Comparison of ENCODE assay signal across 33 cellular contexts in genomic region chr3:187636528-187636927, GRCh38. TPM values are rescaled to one million over a fixed set of nuclear protein-coding genes. Genes with fewer than 3 reads are reported as not detected.
"Had no signal": no experiment of that assay in that cellular context is flagged by ENCODE, and none has a peak within 500 bp of the region (broad histone marks: within the 10 kb centered on the region; RNA-seq: fewer than 3 reads in every experiment).

No MANE protein-coding gene starts in this region.

- H3K27ac ChIP-seq: neutrophil, pancreas, psoas muscle, skin epidermis, spleen, suprapubic skin, testis, tibial artery, transverse colon, upper lobe of right lung, uterus had no signal

- H3K4me1 Mint-ChIP-seq: naive thymus-derived CD8-positive, alpha-beta T cell; nephron progenitor cell; neural crest cell; stimulated activated memory B cell treated with anti-CD40 and anti-IgM and Interleukin-4, amounts not matched to agents 10 μg/mL and 1 μg/mL and 100 μg/mL, for 72 hours; stimulated activated naive CD8-positive, alpha-beta T cell treated with anti-CD3 and anti-CD28 coated beads, Interleukin-15, amount 100 ng/mL, for 72 hours had no signal

- H3K27me3 ChIP-seq: pancreas, suprapubic skin, testis, tibial artery, uterus had no signal

- H3K27ac Mint-ChIP-seq: naive thymus-derived CD8-positive, alpha-beta T cell; natural killer cell treated with Interleukin-12 subunit alpha and Interleukin-12 subunit beta and Interleukin-15 and Interleukin-18, amount 100 ng/mL, for 72 hours; nephron progenitor cell; stimulated activated memory B cell treated with anti-CD40 and anti-IgM and Interleukin-4, amounts not matched to agents 10 μg/mL and 1 μg/mL and 100 μg/mL, for 72 hours; stimulated activated naive CD8-positive, alpha-beta T cell treated with anti-CD3 and anti-CD28 coated beads, Interleukin-15, amount 100 ng/mL, for 72 hours; type B pancreatic cell had no signal

- H3K36me3 ChIP-seq: neutrophil, pancreas, spleen, suprapubic skin, tibial artery, transverse colon, upper lobe of right lung, uterus had no signal

- FAIRE-seq: pancreas had no signal

- H3K4me3 Mint-ChIP-seq: naive thymus-derived CD8-positive, alpha-beta T cell; natural killer cell treated with Interleukin-12 subunit alpha and Interleukin-12 subunit beta and Interleukin-15 and Interleukin-18, amount 100 ng/mL, for 72 hours; nephron progenitor cell; neural crest cell; stimulated activated memory B cell treated with anti-CD40 and anti-IgM and Interleukin-4, amounts not matched to agents 10 μg/mL and 1 μg/mL and 100 μg/mL, for 72 hours; stimulated activated naive CD8-positive, alpha-beta T cell treated with anti-CD3 and anti-CD28 coated beads, Interleukin-15, amount 100 ng/mL, for 72 hours; type B pancreatic cell had no signal

- DNase-seq: naive thymus-derived CD8-positive, alpha-beta T cell; nephron progenitor cell; nucleus accumbens; pancreas; psoas muscle; right cardiac atrium; spleen; stimulated activated CD4-positive, alpha-beta T cell treated with anti-CD3 and anti-CD28 coated beads, Interleukin-12 subunit alpha, Interleukin-12 subunit beta, amount 100 ng/mL, for 4 hours; stimulated activated CD4-positive, alpha-beta T cell treated with anti-CD3 and anti-CD28 coated beads, Interleukin-1b, Interleukin-23, amount 100 ng/mL, for 48 hours; stimulated activated CD4-positive, alpha-beta T cell treated with anti-CD3 and anti-CD28 coated beads, Interleukin-4, amount 100 ng/mL, for 1 hour; stimulated activated CD4-positive, alpha-beta T cell treated with anti-CD3 and anti-CD28 coated beads, Interleukin-4, amount 100 ng/mL, for 4 hours; stimulated activated CD8-positive, alpha-beta memory T cell treated with anti-CD3 and anti-CD28 coated beads, Interleukin-4, amount 100 ng/mL, for 48 hours; stimulated activated naive CD4-positive, alpha-beta T cell; stimulated activated naive CD8-positive, alpha-beta T cell treated with anti-CD3 and anti-CD28 coated beads, Interleukin-15, amount 100 ng/mL, for 72 hours; stimulated activated naive CD8-positive, alpha-beta T cell treated with anti-CD3 and anti-CD28 coated beads, Interleukin-15, Interleukin-2, amounts not matched to agents 100 U/mL and 50 U/mL, for 24 hours; substantia nigra; testis; tibial artery; transverse colon; upper lobe of right lung; uterus had no signal

- ATAC-seq: naive thymus-derived CD8-positive, alpha-beta T cell; natural killer cell treated with Interleukin-12 subunit alpha and Interleukin-12 subunit beta and Interleukin-15 and Interleukin-18, amount 100 ng/mL, for 72 hours; pancreas; psoas muscle; right cardiac atrium; sciatic nerve; stimulated activated memory B cell treated with anti-CD40 and anti-IgM and Interleukin-4, amounts not matched to agents 10 μg/mL and 1 μg/mL and 100 μg/mL, for 72 hours; stimulated activated naive CD8-positive, alpha-beta T cell treated with anti-CD3 and anti-CD28 coated beads, Interleukin-15, amount 100 ng/mL, for 72 hours; stimulated activated naive CD8-positive, alpha-beta T cell treated with anti-CD3 and anti-CD28 coated beads, Interleukin-15, Interleukin-2, amounts not matched to agents 100 U/mL and 50 U/mL, for 24 hours; upper lobe of right lung had no signal

- H3K9me3 ChIP-seq: neutrophil, pancreas, psoas muscle, suprapubic skin, testis, transverse colon, uterus had no signal

- H3K4me2 ChIP-seq: smooth muscle cell had no signal

- H3K4me1 ChIP-seq: pancreas, psoas muscle, spleen, suprapubic skin, testis, tibial artery, transverse colon, upper lobe of right lung, uterus had no signal

- H3K4me3 ChIP-seq: pancreas, psoas muscle, skin epidermis, smooth muscle cell, spleen, suprapubic skin, testis, tibial artery, transverse colon, upper lobe of right lung, uterus had no signal

- H3K36me3 Mint-ChIP-seq: stimulated activated memory B cell treated with anti-CD40 and anti-IgM and Interleukin-4, amounts not matched to agents 10 μg/mL and 1 μg/mL and 100 μg/mL, for 72 hours; type B pancreatic cell had no signal

RNA-seq across cellular contexts. Expression of gene SST, which starts 33.7 kb away (rescaled TPM):
- total RNA-seq: naive thymus-derived CD8-positive, alpha-beta T cell; natural killer cell treated with Interleukin-12 subunit alpha and Interleukin-12 subunit beta and Interleukin-15 and Interleukin-18, amount 100 ng/mL, for 72 hours; omental fat pad; osteocyte; posterior vena cava; psoas muscle; sciatic nerve; smooth muscle cell; spleen; testis; upper lobe of right lung had no signal
- polyA plus RNA-seq: naive thymus-derived CD8-positive, alpha-beta T cell; smooth muscle cell had no signal
